8 cellular contexts compared by ENCODE assay signal in genomic region chr22:36331306-36331911, GRCh38. TPM values are rescaled to one million over a fixed set of nuclear protein-coding genes. Genes with fewer than 3 reads are reported as not detected.
A peak's percentile ranks its signal among the peaks of the same experiment; 100 is the strongest.
DNase-seq lines count a peak whose midpoint lies in the region; ATAC-seq and TF ChIP-seq lines count a peak whose summit lies in the region.

No MANE protein-coding gene starts in this region.

- peak overlapping the region; percentile 100 for H3K27ac Mint-ChIP-seq in activated naive CD8-positive, alpha-beta T cell treated with anti-CD3 and anti-CD28 coated beads for 36 hours

- H3K27me3 ChIP-seq in SJCRH30: no peaks in the 10 kb centered on the region

- H3K36me3 Mint-ChIP-seq in activated naive CD8-positive, alpha-beta T cell treated with anti-CD3 and anti-CD28 coated beads for 36 hours: peaks cover 84% of the 10 kb centered on the region

- H3K9me3 Mint-ChIP-seq in activated naive CD8-positive, alpha-beta T cell treated with anti-CD3 and anti-CD28 coated beads for 36 hours: no peaks in the 10 kb centered on the region

- H3K27me3 Mint-ChIP-seq in activated naive CD8-positive, alpha-beta T cell treated with anti-CD3 and anti-CD28 coated beads for 36 hours: peaks cover 5% of the 10 kb centered on the region

- no peaks in the 10 kb centered on the region for H3K9me3 ChIP-seq in SJCRH30 (replicated peaks)

- H3K4me3 ChIP-seq in SJCRH30 (no peak overlapping the region), retinal pigment epithelial cell (ENCODE audit: low read length) (no peak overlapping the region)

- H3K36me3 ChIP-seq in SJCRH30: peaks cover 53% of the 10 kb centered on the region

- ATAC-seq in GM19035 (IDR thresholded peaks at IDR 0.05; ENCODE audit: unreplicated experiment) (peak; percentile 65), HG03521 (IDR thresholded peaks at IDR 0.05; ENCODE audit: unreplicated experiment) (peak; percentile 51), left ventricle myocardium superior (peak; percentile 31)

- H3K4me1 ChIP-seq in SJCRH30: peaks cover 81% of the 10 kb centered on the region

- TF ChIP-seq CTCF in retinal pigment epithelial cell (conservative IDR thresholded peaks at IDR 0.05; ENCODE audit: low read depth, low read length): peak; percentile 14

- intact Hi-C loops in left ventricle myocardium superior (cut with micrococcal nuclease): no loop called here

- H3K4me3 Mint-ChIP-seq in activated naive CD8-positive, alpha-beta T cell treated with anti-CD3 and anti-CD28 coated beads for 36 hours: peak overlapping the region; percentile 91

- H3K27ac ChIP-seq in SJCRH30: peak overlapping the region; percentile 70

- DNase-seq in AG08396 (ENCODE audit: low spot score): peak; percentile 73
- DNase-seq in SJCRH30: peak; percentile 70 to 79
- peak; percentile 83 for DNase-seq in activated naive CD8-positive, alpha-beta T cell treated with anti-CD3 and anti-CD28 coated beads for 36 hours
- DNase-seq in left ventricle myocardium superior: peak; percentile 83
- DNase-seq in retinal pigment epithelial cell (ENCODE audit: low read depth): peak; percentile 88
- DNase-seq in NCI-H187 treated with DMSO at 0.1 percent for 48 hours (lab: John Stamatoyannopoulos, UW): no peak

- H3K4me1 Mint-ChIP-seq in activated naive CD8-positive, alpha-beta T cell treated with anti-CD3 and anti-CD28 coated beads for 36 hours: peaks cover 96% of the 10 kb centered on the region

RNA-seq across cellular contexts. Expression of gene MYH9, which starts 56.4 kb away (rescaled TPM):
- 151 TPM in 2 replicates for total RNA-seq in SJCRH30 (2014; rRNA removed; shearing (Covaris generic))
- total RNA-seq in activated naive CD8-positive, alpha-beta T cell treated with anti-CD3 and anti-CD28 coated beads for 36 hours: 100 to 1,000 TPM; 551 to 554 TPM
- 161 TPM for total RNA-seq in left ventricle myocardium superior
